In the genomic region with DNA sequence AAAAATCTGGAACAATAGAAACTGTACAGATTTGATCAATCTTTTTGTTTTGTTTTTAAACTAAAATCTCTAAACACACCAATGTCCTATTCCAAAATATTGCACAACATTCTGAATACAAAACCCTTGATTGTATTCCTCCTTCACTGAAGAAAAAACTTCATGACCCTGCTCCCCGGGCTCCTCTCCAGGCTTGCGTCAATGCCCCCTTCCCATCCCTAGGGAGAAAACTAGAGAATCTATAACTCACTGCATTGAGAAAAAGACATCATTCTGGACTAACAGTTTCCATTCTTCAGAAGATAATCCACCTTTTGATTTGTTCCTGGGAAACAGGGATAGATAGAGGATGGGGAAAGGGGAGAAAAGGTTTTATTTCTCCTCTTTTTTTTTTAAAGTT, we compare ENCODE assay signal across 1 cellular context.
TF ChIP-seq lines count a peak whose summit lies in the region.

No MANE protein-coding gene starts in this region.

TF ChIP-seq in K562, 482 proteins besides CTCF, POLR2A, EP300 and RAD21:
- peak; percentile 73; the same call in 1 of the 2 replicates for TF ChIP-seq ZNF184 (CRISPR knock-in tag; IDR thresholded peaks at IDR 0.05)
